ENCODE assay signal across 1 cellular context in genomic region chr21:43759651-43760050, GRCh38.
TF ChIP-seq lines count a peak whose summit lies in the region.

No MANE protein-coding gene starts in this region.

TF ChIP-seq in HepG2, 621 proteins besides CTCF, POLR2A, EP300 and RAD21:
- TF ChIP-seq ZBTB49 (CRISPR knock-in tag; IDR thresholded peaks at IDR 0.05; ENCODE audit: borderline replicate concordance) (no peak), AGO2 (optimal IDR thresholded peaks at IDR 0.05; ENCODE audit: low read depth, low read length) (peak; percentile 71)
TF ChIP-seq in HepG2: peak in this region for 1.
